Comparison of ENCODE assay signal across 7 cellular contexts in the genomic region with DNA sequence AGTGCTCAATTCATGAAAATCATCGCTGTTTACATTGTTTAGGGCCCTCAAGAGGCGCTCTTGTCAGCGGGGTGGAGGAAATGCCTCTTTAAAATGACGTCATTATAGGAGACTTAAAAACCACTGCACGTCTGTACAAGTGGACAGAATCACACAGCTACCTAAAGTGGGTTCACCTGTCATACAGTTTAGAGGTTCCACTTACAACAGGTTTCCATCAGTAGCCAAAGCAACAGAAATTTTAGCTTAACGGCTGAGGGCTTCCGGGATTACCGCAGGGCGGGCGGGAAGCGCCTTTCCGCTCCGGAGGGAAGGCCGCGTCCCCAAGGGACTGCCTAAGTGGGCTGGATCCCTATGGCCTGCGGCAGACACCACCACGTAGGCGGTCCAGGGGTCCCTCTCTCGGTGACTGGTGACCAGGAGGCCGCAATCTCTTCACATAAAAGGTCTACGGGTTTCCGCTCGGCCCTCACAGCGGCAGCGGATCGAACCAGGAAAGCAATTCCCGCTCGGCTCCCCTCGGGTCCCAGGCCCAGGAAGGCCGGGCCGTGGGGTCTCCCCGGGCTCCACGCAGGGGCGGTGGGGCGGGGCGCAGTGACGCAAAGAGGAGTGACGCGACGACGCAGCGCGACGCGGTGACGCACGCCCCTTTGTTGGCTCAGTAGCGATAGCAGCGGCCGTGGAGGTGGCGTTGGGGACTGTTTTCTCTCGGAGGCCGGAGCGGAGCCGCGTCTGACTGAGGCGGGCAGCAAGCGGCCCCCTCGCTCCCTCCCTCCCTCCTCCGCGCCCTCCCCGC. TPM values are rescaled to one million over a fixed set of nuclear protein-coding genes. Genes with fewer than 3 reads are reported as not detected.
DNase-seq lines count a peak whose midpoint lies in the region; ATAC-seq and TF ChIP-seq lines count a peak whose summit lies in the region.

A gene with protein sequence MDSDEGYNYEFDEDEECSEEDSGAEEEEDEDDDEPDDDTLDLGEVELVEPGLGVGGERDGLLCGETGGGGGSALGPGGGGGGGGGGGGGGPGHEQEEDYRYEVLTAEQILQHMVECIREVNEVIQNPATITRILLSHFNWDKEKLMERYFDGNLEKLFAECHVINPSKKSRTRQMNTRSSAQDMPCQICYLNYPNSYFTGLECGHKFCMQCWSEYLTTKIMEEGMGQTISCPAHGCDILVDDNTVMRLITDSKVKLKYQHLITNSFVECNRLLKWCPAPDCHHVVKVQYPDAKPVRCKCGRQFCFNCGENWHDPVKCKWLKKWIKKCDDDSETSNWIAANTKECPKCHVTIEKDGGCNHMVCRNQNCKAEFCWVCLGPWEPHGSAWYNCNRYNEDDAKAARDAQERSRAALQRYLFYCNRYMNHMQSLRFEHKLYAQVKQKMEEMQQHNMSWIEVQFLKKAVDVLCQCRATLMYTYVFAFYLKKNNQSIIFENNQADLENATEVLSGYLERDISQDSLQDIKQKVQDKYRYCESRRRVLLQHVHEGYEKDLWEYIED (plus strand): TSS at position 661 of the 796 bp plus-strand sequence. CDS start 310 bp downstream, outside the sequence.

- H3K36me3 ChIP-seq in hepatocyte (replicated peaks; ENCODE audit: insufficient read depth, low read depth), result no peaks in the 10 kb centered on the region

- peaks cover 38% of the 10 kb centered on the region for H4K20me1 ChIP-seq in hepatocyte (ENCODE audit: insufficient read depth, poor library complexity, severe bottlenecking)

- H2AFZ ChIP-seq in hepatocyte, result peak within 1 kb of the TSS; percentile 87

- H3K4me1 ChIP-seq in hepatocyte (ENCODE audit: insufficient read depth), result peaks cover 21% of the 10 kb centered on the region

- TF ChIP-seq CTCF in astrocyte of the cerebellum (IDR thresholded peaks at IDR 0.05; ENCODE audit: low read depth, low read length, missing control alignments) (peak; percentile 32), hepatocyte (IDR thresholded peaks at IDR 0.05; ENCODE audit: poor library complexity) (peak; percentile 32)

- WGBS in hepatocyte (ENCODE audit: low lambda C conversion rate, missing lambda C conversion rate), result under 1% methylated on average over 48 of the region's 62 CpGs

- H3K27ac ChIP-seq in hepatocyte, result peak within 1 kb of the TSS; percentile 100

- peak; percentile 29 for DNase-seq in NCI-H187 treated with DMSO at 0.1 percent for 48 hours (lab: John Stamatoyannopoulos, UW)
- DNase-seq in T-helper 22 cell (ENCODE audit: low read depth), result peak; percentile 89
- DNase-seq in astrocyte of the cerebellum (ENCODE audit: low read depth), result peak; percentile 86
- DNase-seq in hepatocyte (ENCODE audit: low spot score), result peak; percentile 99
- DNase-seq in retina, result peak; percentile 100

- no peaks in the 10 kb centered on the region for H3K9me3 ChIP-seq in hepatocyte (ENCODE audit: low read depth)

- no peaks in the 10 kb centered on the region for H3K27me3 ChIP-seq in hepatocyte

- H3K4me3 ChIP-seq in astrocyte of the cerebellum (ENCODE audit: low read depth, low read length), result peak within 1 kb of the TSS; percentile 91
- peak within 1 kb of the TSS; percentile 96 for H3K4me3 ChIP-seq in hepatocyte

- in situ Hi-C loops in astrocyte of the cerebellum (cut with HindIII; ENCODE audit: low sequenced_read_pairs), result no loop called here

- peak within 1 kb of the TSS; percentile 83 for H3K4me2 ChIP-seq in hepatocyte

- peaks cover 52% of the 10 kb centered on the region for H3K79me2 ChIP-seq in hepatocyte

- ATAC-seq in GM18502 (IDR thresholded peaks at IDR 0.05; ENCODE audit: poor library complexity, unreplicated experiment) (peak; percentile 87), HG02943 (IDR thresholded peaks at IDR 0.05; ENCODE audit: low read depth, unreplicated experiment) (peak; percentile 72)

- H3K9me2 ChIP-seq in hepatocyte (replicated peaks; ENCODE audit: insufficient read depth), result no peaks in the 10 kb centered on the region

RNA-seq across cellular contexts. Expression of the gene that starts here (rescaled TPM):
- 61.6 and 62.1 TPM in 2 replicates for total RNA-seq in hepatocyte
- polyA plus RNA-seq in hepatocyte, result 62.9 and 76.3 TPM in 2 replicates

Comparison
In these comparisons a context has a peak if more than half of its experiments do, and no peak if none do; other contexts are left out.
1. Peak in every context shown above with its lines: DNase-seq, ATAC-seq, H3K4me3 ChIP-seq and H3K27ac ChIP-seq.
2. DNase-seq: peak in every context shown above with its lines; median percentile 100 in retina; 99 in hepatocyte; 89 in T-helper 22 cell; 86 in astrocyte of the cerebellum; 29 in NCI-H187 treated with DMSO at 0.1 percent for 48 hours.